21 cellular contexts compared by ENCODE assay signal in genomic region chr12:71306808-71307207, GRCh38.
A peak's percentile ranks its signal among the peaks of the same experiment; 100 is the strongest.
DNase-seq lines count a peak whose midpoint lies in the region; ATAC-seq and TF ChIP-seq lines count a peak whose summit lies in the region.
"Had no signal": no experiment of that assay in that cellular context is flagged by ENCODE, and none has a peak within 500 bp of the region (broad histone marks: within the 10 kb centered on the region; RNA-seq: fewer than 3 reads in every experiment).

No MANE protein-coding gene starts in this region.

- TF ChIP-seq CTCF in WERI-Rb-1 (IDR thresholded peaks at IDR 0.05; ENCODE audit: low read depth, low read length): no peak
- TF ChIP-seq CTCF in foreskin keratinocyte (conservative IDR thresholded peaks at IDR 0.05): no peak

- no peaks in the 10 kb centered on the region for H3K27me3 Mint-ChIP-seq in effector memory CD8-positive, alpha-beta T cell
- H3K27me3 Mint-ChIP-seq: CD4-positive, alpha-beta T cell; CD8-positive, alpha-beta memory T cell had no signal

- H3K27ac Mint-ChIP-seq in effector memory CD8-positive, alpha-beta T cell: no peak overlapping the region
- H3K27ac Mint-ChIP-seq: CD14-positive monocyte; CD4-positive, alpha-beta T cell; CD8-positive, alpha-beta memory T cell; GM23338; HFFc6 had no signal

- H3K9me3 Mint-ChIP-seq in effector memory CD8-positive, alpha-beta T cell: no peaks in the 10 kb centered on the region
- H3K9me3 Mint-ChIP-seq: CD4-positive, alpha-beta T cell; GM23338 had no signal

- H3K4me3 Mint-ChIP-seq in effector memory CD8-positive, alpha-beta T cell: no peak overlapping the region
- H3K4me3 Mint-ChIP-seq: CD14-positive monocyte; CD4-positive, alpha-beta T cell; CD8-positive, alpha-beta memory T cell; GM23338; HFFc6 had no signal

- H3K4me3 ChIP-seq in WERI-Rb-1 (ENCODE audit: low read depth, low read length): no peak overlapping the region
- H3K4me3 ChIP-seq: BLaER1 treated with 17β-estradiol and CSF1 and Interleukin-3, amounts not matched to agents 10 nM and 100 nM; GM12878; GM23338; HAP-1 had no signal

- peaks cover 6% of the 10 kb centered on the region for H3K4me1 ChIP-seq in foreskin keratinocyte
- H3K4me1 ChIP-seq: BE2C; BLaER1 treated with 17β-estradiol and CSF1 and Interleukin-3, amounts not matched to agents 10 nM and 100 nM; HAP-1 had no signal

- H3K27me3 ChIP-seq in WERI-Rb-1 (ENCODE audit: insufficient read depth, low read depth, severe bottlenecking) (no peaks in the 10 kb centered on the region), foreskin keratinocyte (no peaks in the 10 kb centered on the region)
- H3K27me3 ChIP-seq: BE2C; BLaER1 treated with 17β-estradiol and CSF1 and Interleukin-3, amounts not matched to agents 10 nM and 100 nM had no signal

- H3K36me3 ChIP-seq in WERI-Rb-1: no peaks in the 10 kb centered on the region
- H3K36me3 ChIP-seq: BE2C; BLaER1 treated with 17β-estradiol and CSF1 and Interleukin-3, amounts not matched to agents 10 nM and 100 nM; HAP-1 had no signal

- DNase-seq in DMS53 (lab: John Stamatoyannopoulos, UW): peak; percentile 54
- no peak for DNase-seq in DMS53 treated with DMSO at 0.1 percent for 48 hours (lab: John Stamatoyannopoulos, UW; ENCODE audit: unreplicated experiment)
- DNase-seq in WERI-Rb-1: no peak
- DNase-seq in foreskin keratinocyte: peak in 1 of 2 donors; percentile 15
- no peak for DNase-seq in effector memory CD8-positive, alpha-beta T cell
- no peak for DNase-seq in NCI-H345 treated with DMSO at 0.1 percent for 48 hours (lab: John Stamatoyannopoulos, UW; ENCODE audit: unreplicated experiment)
- DNase-seq: ACHN; AML-193; BE2C; CD4-positive, alpha-beta T cell; CD8-positive, alpha-beta memory T cell; DMS 273 treated with DMSO at 0.1 percent for 48 hours; DND-41; HFFc6 had no signal

- H3K36me3 Mint-ChIP-seq in effector memory CD8-positive, alpha-beta T cell (ENCODE audit: insufficient read depth): no peaks in the 10 kb centered on the region
- H3K36me3 Mint-ChIP-seq: CD14-positive monocyte; CD8-positive, alpha-beta memory T cell had no signal

- peak overlapping the region; percentile 17; the same call in 1 of the 2 replicates for H3K27ac ChIP-seq in WERI-Rb-1
- H3K27ac ChIP-seq in foreskin keratinocyte: no peak overlapping the region
- H3K27ac ChIP-seq: 22Rv1; BLaER1 treated with 17β-estradiol and CSF1 and Interleukin-3, amounts not matched to agents 10 nM and 100 nM had no signal

- ATAC-seq in foreskin keratinocyte (peak; percentile 46), GM21528 (IDR thresholded peaks at IDR 0.05; ENCODE audit: low FRiP score, unreplicated experiment) (no peak)
- ATAC-seq in effector memory CD8-positive, alpha-beta T cell (replicated peaks): no peak
- ATAC-seq: GM12878, GM23338 had no signal

- peaks cover 4% of the 10 kb centered on the region for H3K9me3 ChIP-seq in WERI-Rb-1 (ENCODE audit: severe bottlenecking)
- H3K9me3 ChIP-seq: BLaER1 treated with 17β-estradiol and CSF1 and Interleukin-3, amounts not matched to agents 10 nM and 100 nM; HAP-1 had no signal

- H3K4me1 Mint-ChIP-seq in effector memory CD8-positive, alpha-beta T cell (ENCODE audit: low read depth in 2 of 2): no peaks in the 10 kb centered on the region
- H3K4me1 Mint-ChIP-seq: CD14-positive monocyte; CD8-positive, alpha-beta memory T cell; GM23338 had no signal
